ENCODE assay signal across 12 cellular contexts in genomic region chr6:158039178-158039557, GRCh38. TPM values are rescaled to one million over a fixed set of nuclear protein-coding genes. Genes with fewer than 3 reads are reported as not detected.
DNase-seq lines count a peak whose midpoint lies in the region; ATAC-seq and TF ChIP-seq lines count a peak whose summit lies in the region.
"Had no signal": no experiment of that assay in that cellular context is flagged by ENCODE, and none has a peak within 500 bp of the region (broad histone marks: within the 10 kb centered on the region; RNA-seq: fewer than 3 reads in every experiment).

No MANE protein-coding gene starts in this region.

- DNase-seq in A172 (ENCODE audit: low spot score) (peak; percentile 71), H7 (peak; percentile 80), astrocyte of the cerebellum (ENCODE audit: low read depth) (peak; percentile 66), mesenchymal stem cell (peak; percentile 73), retina (no peak), NCI-H2029 (lab: John Stamatoyannopoulos, UW) (no peak)
- DNase-seq in central memory CD4-positive, alpha-beta T cell = no peak
- DNase-seq: CD4-positive, alpha-beta memory T cell; naive B cell; NCI-H510A had no signal

- peaks cover 7% of the 10 kb centered on the region for H3K79me1 ChIP-seq in mesenchymal stem cell (replicated peaks; ENCODE audit: low read length, poor library complexity, severe bottlenecking)

- H2BK12ac ChIP-seq in mesenchymal stem cell (ENCODE audit: low read length in 2 of 2) = peak overlapping the region in 1 of 2 experiments; percentile 48

- no peak overlapping the region for H3K23ac ChIP-seq in mesenchymal stem cell (ENCODE audit: low read length in 2 of 2)

- no peak overlapping the region for H2BK15ac ChIP-seq in mesenchymal stem cell (ENCODE audit: low read depth, poor library complexity, severe bottlenecking)

- no peak for ATAC-seq in HG03039 (IDR thresholded peaks at IDR 0.05; ENCODE audit: unreplicated experiment)

- no peak overlapping the region for H2AFZ ChIP-seq in mesenchymal stem cell (ENCODE audit: low read depth, low read length)

- H3K9me3 ChIP-seq in mesenchymal stem cell (ENCODE audit: control insufficient read depth, low read length) = no peaks in the 10 kb centered on the region

- peak overlapping the region; percentile 58 for H2AK5ac ChIP-seq in mesenchymal stem cell (ENCODE audit: low read length, severe bottlenecking)

- peaks cover 53% of the 10 kb centered on the region for H3K4me1 ChIP-seq in mesenchymal stem cell (ENCODE audit: control insufficient read depth, insufficient read depth, low read depth, low read length)

- H3K4me3 ChIP-seq in H7 (ENCODE audit: insufficient read depth, low read depth, low read length) (no peak overlapping the region), astrocyte of the cerebellum (ENCODE audit: low read depth, low read length) (no peak overlapping the region), mesenchymal stem cell (ENCODE audit: insufficient read depth in 1 of 2, low read depth in 1 of 2, low read length in 2 of 2) (peak overlapping the region in 1 of 2 experiments; percentile 16)
- H3K4me3 ChIP-seq: GM12878 had no signal

- H4K91ac ChIP-seq in mesenchymal stem cell (ENCODE audit: low read length) = peak overlapping the region; percentile 28

- peak overlapping the region; percentile 83 to 87 for H3K18ac ChIP-seq in mesenchymal stem cell (ENCODE audit: low read depth in 1 of 2, low read length in 2 of 2)

- in situ Hi-C loops in astrocyte of the cerebellum (cut with HindIII; ENCODE audit: low sequenced_read_pairs) = no loop called here

- no peak overlapping the region for H4K8ac ChIP-seq in mesenchymal stem cell (ENCODE audit: low read length)

- H3K36me3 ChIP-seq in H7 (replicated peaks; ENCODE audit: control insufficient read depth, insufficient read depth, low read length) (no peaks in the 10 kb centered on the region; the same call in none of the 2 replicates), mesenchymal stem cell (ENCODE audit: control insufficient read depth in 1 of 2, insufficient read depth in 2 of 2, low read depth in 1 of 2, low read length in 2 of 2) (peaks cover 36 to 61% of the 10 kb centered on the region in 2 experiments)

- H3K4ac ChIP-seq in mesenchymal stem cell (ENCODE audit: low read depth in 1 of 2, low read length in 2 of 2) = peak overlapping the region; percentile 0 to 88

- peak overlapping the region; percentile 64 for H3K9ac ChIP-seq in mesenchymal stem cell (ENCODE audit: low read length)

- no peak overlapping the region for H3K14ac ChIP-seq in mesenchymal stem cell (ENCODE audit: low read length in 2 of 2)

- peak overlapping the region; percentile 0 for H3K4me2 ChIP-seq in mesenchymal stem cell (ENCODE audit: low read length, poor library complexity, severe bottlenecking)

- peak overlapping the region; percentile 2 for H2BK5ac ChIP-seq in mesenchymal stem cell (ENCODE audit: low read depth, low read length, poor library complexity, severe bottlenecking)

- H3K27me3 ChIP-seq in H7 (ENCODE audit: control insufficient read depth, insufficient read depth, low read length) (no peaks in the 10 kb centered on the region), mesenchymal stem cell (ENCODE audit: control insufficient read depth in 1 of 2, insufficient read depth in 1 of 2, low read length in 2 of 2) (no peaks in the 10 kb centered on the region)

- peak overlapping the region; percentile 98 for H3K27ac ChIP-seq in mesenchymal stem cell (ENCODE audit: low read length, poor library complexity, severe bottlenecking)

- 19% methylated on average over 9 of the region's 9 CpGs for WGBS in mesenchymal stem cell

- TF ChIP-seq CTCF in astrocyte of the cerebellum (IDR thresholded peaks at IDR 0.05; ENCODE audit: low read depth, low read length, missing control alignments) = no peak

- peak overlapping the region; percentile 19 for H2BK120ac ChIP-seq in mesenchymal stem cell (ENCODE audit: low read depth, low read length)

RNA-seq across cellular contexts. Expression of gene SYNJ2, which starts 57.5 kb away (rescaled TPM):
- 34.0 and 53.7 TPM in 2 replicates for total RNA-seq in A172 (2014; rRNA removed; shearing (Covaris generic))
- total RNA-seq in H7 (2014; rRNA removed; shearing (Covaris generic)) = 10.7 and 15.0 TPM in 2 replicates
- 14.0 TPM for polyA plus RNA-seq in mesenchymal stem cell (2013, experiment 1 of 2)
- polyA plus RNA-seq in mesenchymal stem cell (2013, experiment 2 of 2) = 12.9 TPM

Comparison
In these comparisons a context has a peak if more than half of its experiments do, and no peak if none do; other contexts are left out.
1. DNase-seq: peak in A172 (single experiment), H7 (single experiment), astrocyte of the cerebellum (single experiment) and mesenchymal stem cell (single experiment); none in central memory CD4-positive, alpha-beta T cell (single experiment), retina (single experiment) and NCI-H2029 (single experiment).